ENCODE assay signal across 23 cellular contexts in the genomic region with DNA sequence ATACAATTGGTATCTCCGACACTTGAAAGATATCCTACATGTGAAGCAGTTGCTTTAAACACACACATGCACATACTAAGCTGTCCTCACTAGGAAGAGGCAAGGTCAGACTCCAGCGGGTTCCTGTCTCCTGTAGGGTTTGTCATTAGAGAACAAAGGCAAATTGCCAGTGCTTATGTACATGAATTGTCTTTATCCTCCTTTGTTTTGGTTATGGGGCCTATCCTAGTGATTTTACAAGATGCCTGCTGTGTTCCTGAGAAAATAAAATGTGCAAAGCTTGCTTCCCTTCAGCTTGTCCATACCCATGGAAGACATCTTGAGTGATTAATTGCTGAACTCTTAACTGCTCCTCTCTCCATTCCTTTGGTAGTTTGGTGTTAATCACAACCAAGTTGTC.
DNase-seq lines count a peak whose midpoint lies in the region; ATAC-seq and TF ChIP-seq lines count a peak whose summit lies in the region.
"Had no signal": no experiment of that assay in that cellular context is flagged by ENCODE, and none has a peak within 500 bp of the region (broad histone marks: within the 10 kb centered on the region; RNA-seq: fewer than 3 reads in every experiment).

No MANE protein-coding gene starts in this region.

- H3K36me3 Mint-ChIP-seq in activated CD8-positive, alpha-beta T cell treated with anti-CD3 and anti-CD28 coated beads, Interleukin-2, amount 10 ng/mL, durations not matched to agents 7 days and 5 days (ENCODE audit: low read depth): peaks cover 37% of the 10 kb centered on the region
- no peaks in the 10 kb centered on the region for H3K36me3 Mint-ChIP-seq in activated CD8-positive, alpha-beta T cell treated with anti-CD3 and anti-CD28 coated beads for 36 hours (ENCODE audit: low read depth)
- no peaks in the 10 kb centered on the region for H3K36me3 Mint-ChIP-seq in endothelial cell (ENCODE audit: low read depth, unreplicated experiment)

- no peaks in the 10 kb centered on the region for H3K9me3 Mint-ChIP-seq in activated CD8-positive, alpha-beta T cell treated with anti-CD3 and anti-CD28 coated beads, Interleukin-2, amount 10 ng/mL, durations not matched to agents 7 days and 5 days (ENCODE audit: insufficient read depth)
- no peaks in the 10 kb centered on the region for H3K9me3 Mint-ChIP-seq in activated CD8-positive, alpha-beta T cell treated with anti-CD3 and anti-CD28 coated beads for 36 hours
- no peaks in the 10 kb centered on the region for H3K9me3 Mint-ChIP-seq in endothelial cell (ENCODE audit: unreplicated experiment)
- H3K9me3 Mint-ChIP-seq: activated T-helper 17 cell treated with anti-CD3 and anti-CD28 coated beads, Interleukin-2, amount 50 U/mL, for 72 hours had no signal

- peaks cover 48% of the 10 kb centered on the region for H3K4me1 Mint-ChIP-seq in activated CD8-positive, alpha-beta T cell treated with anti-CD3 and anti-CD28 coated beads, Interleukin-2, amount 10 ng/mL, durations not matched to agents 7 days and 5 days (ENCODE audit: low read depth)
- peaks cover 30% of the 10 kb centered on the region for H3K4me1 Mint-ChIP-seq in activated CD8-positive, alpha-beta T cell treated with anti-CD3 and anti-CD28 coated beads for 36 hours (ENCODE audit: low read depth)
- H3K4me1 Mint-ChIP-seq in endothelial cell (ENCODE audit: unreplicated experiment): peaks cover 20% of the 10 kb centered on the region

- CTCF ChIA-PET in activated CD8-positive, alpha-beta T cell treated with anti-CD3 and anti-CD28 coated beads, Interleukin-2, amount 10 ng/mL, durations not matched to agents 7 days and 5 days (lab: Charles Lee): interaction anchor here (1.0 to 1.4 kb wide), 4 partner anchors 9 to 498 kb away, joined by 3 to 6 read pairs (median 4); a partner anchor contains a TSS
- CTCF ChIA-PET in activated CD8-positive, alpha-beta T cell treated with anti-CD3 and anti-CD28 coated beads for 36 hours (lab: Charles Lee): interaction anchor here (1.0 to 1.9 kb wide), 5 partner anchors 8 to 498 kb away, joined by 3 to 9 read pairs (median 5); a partner anchor contains a TSS

- POLR2A ChIA-PET in activated CD8-positive, alpha-beta T cell treated with anti-CD3 and anti-CD28 coated beads, Interleukin-2, amount 10 ng/mL, durations not matched to agents 7 days and 5 days (lab: Charles Lee): interaction anchor here (0.6 to 1.9 kb wide), 5 partner anchors 9 to 87 kb away, joined by 3 to 8 read pairs (median 5); a partner anchor contains a TSS
- POLR2A ChIA-PET in activated CD8-positive, alpha-beta T cell treated with anti-CD3 and anti-CD28 coated beads for 36 hours (lab: Charles Lee): interaction anchor here (0.6 to 1.2 kb wide), 4 partner anchors 10 to 96 kb away, joined by 3 to 5 read pairs (median 4); no protein-coding TSS in a partner anchor

- no peak for TF ChIP-seq CTCF in activated CD8-positive, alpha-beta T cell treated with anti-CD3 and anti-CD28 coated beads for 36 hours (IDR thresholded peaks at IDR 0.05)
- TF ChIP-seq CTCF in endothelial cell (IDR thresholded peaks at IDR 0.05; ENCODE audit: unreplicated experiment): no peak

- no peak overlapping the region for H3K4me3 Mint-ChIP-seq in activated CD8-positive, alpha-beta T cell treated with anti-CD3 and anti-CD28 coated beads, Interleukin-2, amount 10 ng/mL, durations not matched to agents 7 days and 5 days
- H3K4me3 Mint-ChIP-seq in activated CD8-positive, alpha-beta T cell treated with anti-CD3 and anti-CD28 coated beads for 36 hours: no peak overlapping the region
- no peak overlapping the region for H3K4me3 Mint-ChIP-seq in endothelial cell (ENCODE audit: unreplicated experiment)
- H3K4me3 Mint-ChIP-seq: activated CD4-positive, alpha-beta T cell treated with anti-CD3 and anti-CD28 coated beads, Interleukin-2, amount 10 ng/mL, durations not matched to agents 24 days and 14 days; activated naive CD8-positive, alpha-beta T cell treated with anti-CD3 and anti-CD28 coated beads, Interleukin-2, amount 10 ng/mL, durations not matched to agents 7 days and 5 days; activated T-helper 17 cell treated with anti-CD3 and anti-CD28 coated beads, Interleukin-2, amount 50 U/mL, for 72 hours had no signal

- ATAC-seq in activated CD8-positive, alpha-beta T cell treated with anti-CD3 and anti-CD28 coated beads, Interleukin-2, amount 10 ng/mL, durations not matched to agents 7 days and 5 days: no peak
- ATAC-seq in activated CD8-positive, alpha-beta T cell treated with anti-CD3 and anti-CD28 coated beads for 36 hours: no peak
- no peak for ATAC-seq in HG03469 (IDR thresholded peaks at IDR 0.05; ENCODE audit: unreplicated experiment)
- ATAC-seq: activated T-helper 17 cell treated with anti-CD3 and anti-CD28 coated beads, Interleukin-2, amount 50 U/mL, for 72 hours; Right ventricle myocardium inferior had no signal

- peak overlapping the region; percentile 10 for H3K27ac Mint-ChIP-seq in activated CD8-positive, alpha-beta T cell treated with anti-CD3 and anti-CD28 coated beads, Interleukin-2, amount 10 ng/mL, durations not matched to agents 7 days and 5 days
- no peak overlapping the region for H3K27ac Mint-ChIP-seq in activated CD8-positive, alpha-beta T cell treated with anti-CD3 and anti-CD28 coated beads for 36 hours
- peak overlapping the region; percentile 54 for H3K27ac Mint-ChIP-seq in endothelial cell (ENCODE audit: unreplicated experiment)
- H3K27ac Mint-ChIP-seq: activated naive CD8-positive, alpha-beta T cell treated with anti-CD3 and anti-CD28 coated beads, Interleukin-2, amount 10 ng/mL, durations not matched to agents 7 days and 5 days; activated T-helper 17 cell treated with anti-CD3 and anti-CD28 coated beads, Interleukin-2, amount 50 U/mL, for 72 hours had no signal

- intact Hi-C loops in activated CD8-positive, alpha-beta T cell treated with anti-CD3 and anti-CD28 coated beads for 36 hours (cut with micrococcal nuclease): loop anchor here (10.0 kb wide), 1 partner anchor 494 kb away; a partner anchor contains a TSS

- no peaks in the 10 kb centered on the region for H3K27me3 Mint-ChIP-seq in activated CD8-positive, alpha-beta T cell treated with anti-CD3 and anti-CD28 coated beads, Interleukin-2, amount 10 ng/mL, durations not matched to agents 7 days and 5 days (ENCODE audit: low read depth)
- no peaks in the 10 kb centered on the region for H3K27me3 Mint-ChIP-seq in activated CD8-positive, alpha-beta T cell treated with anti-CD3 and anti-CD28 coated beads for 36 hours
- no peaks in the 10 kb centered on the region for H3K27me3 Mint-ChIP-seq in endothelial cell (ENCODE audit: unreplicated experiment)
- H3K27me3 Mint-ChIP-seq: activated CD4-positive, alpha-beta T cell treated with anti-CD3 and anti-CD28 coated beads, Interleukin-2, amount 10 ng/mL, durations not matched to agents 24 days and 14 days; activated naive CD8-positive, alpha-beta T cell treated with anti-CD3 and anti-CD28 coated beads, Interleukin-2, amount 10 ng/mL, durations not matched to agents 7 days and 5 days; activated T-helper 17 cell treated with anti-CD3 and anti-CD28 coated beads, Interleukin-2, amount 50 U/mL, for 72 hours had no signal

- DNase-seq in activated CD8-positive, alpha-beta T cell treated with anti-CD3 and anti-CD28 coated beads, Interleukin-2, amount 10 ng/mL, durations not matched to agents 7 days and 5 days: no peak
- no peak for DNase-seq in activated CD8-positive, alpha-beta T cell treated with anti-CD3 and anti-CD28 coated beads for 36 hours
- peak; percentile 91 for DNase-seq in NCI-H69 (lab: John Stamatoyannopoulos, UW)
- no peak for DNase-seq in endothelial cell (ENCODE audit: low spot score)
- DNase-seq in midbrain (lab: John Stamatoyannopoulos, UW): no peak
- no peak for DNase-seq in SK-N-DZ (ENCODE audit: low spot score)
- no peak for DNase-seq in NOMO-1 treated with DMSO at 0.1 percent for 48 hours (lab: John Stamatoyannopoulos, UW; ENCODE audit: unreplicated experiment)
- DNase-seq: ACHN; activated CD4-positive, alpha-beta T cell treated with anti-CD3 and anti-CD28 coated beads, Interleukin-2, amount 10 ng/mL, durations not matched to agents 24 days and 14 days; activated CD8-positive, alpha-beta memory T cell treated with anti-CD3 and anti-CD28 coated beads, Interleukin-2, amount 50 U/mL, for 4 hours; activated naive CD8-positive, alpha-beta T cell treated with anti-CD3 and anti-CD28 coated beads, Interleukin-2, amount 10 ng/mL, durations not matched to agents 7 days and 5 days; C1 segment of cervical spinal cord; cortex of kidney; mammary epithelial cell; NCI-H1105; NCI-H2171; NCI-H774; nucleus accumbens; stimulated activated CD4-positive, alpha-beta T cell treated with anti-CD3 and anti-CD28 coated beads, Interleukin-4, amount 100 ng/mL, for 24 hours; trophoblast cell had no signal
